17 cellular contexts compared by ENCODE assay signal in the genomic region with DNA sequence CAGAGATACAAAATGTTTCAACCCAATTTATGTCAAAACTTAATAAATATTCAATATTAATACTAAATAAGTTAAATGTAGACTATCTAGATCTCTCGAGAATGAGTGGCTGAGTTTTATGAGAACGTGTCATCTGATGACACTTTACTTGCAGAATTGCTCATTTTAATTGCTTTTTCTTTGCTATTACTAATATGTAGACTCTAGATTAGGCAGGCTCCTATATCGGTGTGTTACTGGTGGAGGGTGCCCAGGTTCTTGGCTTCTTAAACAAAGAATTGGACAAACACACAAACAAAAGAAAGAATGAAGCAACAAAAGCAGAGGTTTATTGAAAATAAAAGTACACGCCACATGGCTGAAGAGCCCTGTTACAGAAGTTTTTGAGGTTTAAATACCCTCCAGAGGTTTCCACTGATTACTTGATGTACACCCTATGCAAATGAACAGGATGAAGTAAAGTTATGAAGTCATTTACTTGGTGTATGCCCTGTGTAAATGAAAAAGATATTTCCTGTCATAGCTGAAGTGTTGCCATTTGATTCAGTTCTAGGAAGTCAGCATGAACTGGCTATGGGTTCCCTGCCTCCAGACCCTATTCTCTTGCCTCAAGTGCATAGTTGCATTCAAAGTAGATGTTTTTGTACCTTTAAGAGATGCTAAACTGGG.
DNase-seq lines count a peak whose midpoint lies in the region; ATAC-seq and TF ChIP-seq lines count a peak whose summit lies in the region.
"Had no signal": no experiment of that assay in that cellular context is flagged by ENCODE, and none has a peak within 500 bp of the region (broad histone marks: within the 10 kb centered on the region; RNA-seq: fewer than 3 reads in every experiment).

No MANE protein-coding gene starts in this region.

- no peak overlapping the region for H3K4me2 ChIP-seq in DND-41 (ENCODE audit: insufficient read depth, low read length)

- H3K27ac Mint-ChIP-seq in activated T-helper 2 cell treated with anti-CD3 and anti-CD28 coated beads, Interferon-gamma antibody, Interleukin-2, Interleukin-4, amounts not matched to agents 10 μg/mL and 5 μg/mL and 100 μg/mL, durations not matched to agents 14 hours and 24 hours and 36 hours: peak overlapping the region; percentile 0
- H3K27ac Mint-ChIP-seq in type B pancreatic cell: no peak overlapping the region

- no peaks in the 10 kb centered on the region for H3K27me3 Mint-ChIP-seq in activated T-helper 2 cell treated with anti-CD3 and anti-CD28 coated beads, Interferon-gamma antibody, Interleukin-2, Interleukin-4, amounts not matched to agents 10 μg/mL and 5 μg/mL and 100 μg/mL, durations not matched to agents 14 hours and 24 hours and 36 hours (ENCODE audit: low read depth)
- H3K27me3 Mint-ChIP-seq in type B pancreatic cell: no peaks in the 10 kb centered on the region

- peaks cover 6% of the 10 kb centered on the region for H3K4me1 ChIP-seq in DND-41 (ENCODE audit: insufficient read depth, low read length)
- H3K4me1 ChIP-seq: transverse colon had no signal

- H3K4me1 Mint-ChIP-seq in activated T-helper 2 cell treated with anti-CD3 and anti-CD28 coated beads, Interferon-gamma antibody, Interleukin-2, Interleukin-4, amounts not matched to agents 10 μg/mL and 5 μg/mL and 100 μg/mL, durations not matched to agents 14 hours and 24 hours and 36 hours (ENCODE audit: low read depth): peaks cover 12% of the 10 kb centered on the region
- no peaks in the 10 kb centered on the region for H3K4me1 Mint-ChIP-seq in type B pancreatic cell (ENCODE audit: unreplicated experiment)

- H3K79me2 ChIP-seq in DND-41 (ENCODE audit: insufficient read depth, low read length): no peaks in the 10 kb centered on the region

- no peaks in the 10 kb centered on the region for H3K27me3 ChIP-seq in DND-41 (ENCODE audit: insufficient read depth, low read length, poor library complexity)
- H3K27me3 ChIP-seq: transverse colon had no signal

- H3K9ac ChIP-seq in DND-41 (ENCODE audit: low read depth, low read length): no peak overlapping the region

- H4K20me1 ChIP-seq in DND-41 (ENCODE audit: insufficient read depth, low read length): no peaks in the 10 kb centered on the region

- DNase-seq in DND-41: no peak
- no peak for DNase-seq in activated T-helper 2 cell treated with anti-CD3 and anti-CD28 coated beads, Interferon-gamma antibody, Interleukin-2, Interleukin-4, amounts not matched to agents 10 μg/mL and 5 μg/mL and 100 μg/mL, durations not matched to agents 14 hours and 24 hours and 36 hours (ENCODE audit: low spot score)
- no peak for DNase-seq in type B pancreatic cell (ENCODE audit: extremely low spot score, unreplicated experiment)
- DNase-seq in CD1c-positive myeloid dendritic cell (ENCODE audit: extremely low spot score): no peak
- no peak for DNase-seq in NCI-H345 (lab: John Stamatoyannopoulos, UW)
- no peak for DNase-seq in effector CD4-positive, alpha-beta T cell
- DNase-seq: activated naive CD4-positive, alpha-beta T cell treated with Interleukin-2 at 50 U/mL for 16 hours; AML-193; foreskin melanocyte; GOT3; NCI-H1930; stimulated activated naive CD4-positive, alpha-beta T cell; transverse colon had no signal

- H3K9me3 ChIP-seq in DND-41 (ENCODE audit: insufficient read depth, low read length, severe bottlenecking): no peaks in the 10 kb centered on the region
- H3K9me3 ChIP-seq: transverse colon had no signal

- no peak overlapping the region for H2AFZ ChIP-seq in DND-41 (ENCODE audit: low read depth, low read length)

- TF ChIP-seq CTCF in DND-41 (IDR thresholded peaks at IDR 0.05; ENCODE audit: borderline replicate concordance, extremely low read depth, low read length, poor library complexity, severe bottlenecking): no peak
- no peak for TF ChIP-seq CTCF in type B pancreatic cell (conservative IDR thresholded peaks at IDR 0.05)

- H3K36me3 ChIP-seq in DND-41 (ENCODE audit: insufficient read depth, low read length): no peaks in the 10 kb centered on the region; the same call in 1 of the 2 replicates
- H3K36me3 ChIP-seq: transverse colon had no signal

- peaks cover 26% of the 10 kb centered on the region for H3K36me3 Mint-ChIP-seq in activated T-helper 2 cell treated with anti-CD3 and anti-CD28 coated beads, Interferon-gamma antibody, Interleukin-2, Interleukin-4, amounts not matched to agents 10 μg/mL and 5 μg/mL and 100 μg/mL, durations not matched to agents 14 hours and 24 hours and 36 hours (ENCODE audit: low read depth)
- no peaks in the 10 kb centered on the region for H3K36me3 Mint-ChIP-seq in type B pancreatic cell

- H3K9me3 Mint-ChIP-seq in activated T-helper 2 cell treated with anti-CD3 and anti-CD28 coated beads, Interferon-gamma antibody, Interleukin-2, Interleukin-4, amounts not matched to agents 10 μg/mL and 5 μg/mL and 100 μg/mL, durations not matched to agents 14 hours and 24 hours and 36 hours: peaks cover 18% of the 10 kb centered on the region
- H3K9me3 Mint-ChIP-seq in type B pancreatic cell: no peaks in the 10 kb centered on the region

- intact Hi-C loops in activated T-helper 2 cell treated with anti-CD3 and anti-CD28 coated beads, Interferon-gamma antibody, Interleukin-2, Interleukin-4, amounts not matched to agents 10 μg/mL and 5 μg/mL and 100 μg/mL, durations not matched to agents 14 hours and 24 hours and 36 hours (cut with micrococcal nuclease): no loop called here

- no peak overlapping the region for H3K4me3 Mint-ChIP-seq in activated T-helper 2 cell treated with anti-CD3 and anti-CD28 coated beads, Interferon-gamma antibody, Interleukin-2, Interleukin-4, amounts not matched to agents 10 μg/mL and 5 μg/mL and 100 μg/mL, durations not matched to agents 14 hours and 24 hours and 36 hours (ENCODE audit: low read depth)
- no peak overlapping the region for H3K4me3 Mint-ChIP-seq in type B pancreatic cell

- H3K4me3 ChIP-seq in DND-41 (ENCODE audit: low read depth in 1 of 2, low read length in 2 of 2): no peak overlapping the region
- H3K4me3 ChIP-seq: transverse colon had no signal

- no peak overlapping the region for H3K27ac ChIP-seq in DND-41 (ENCODE audit: low read length)
- H3K27ac ChIP-seq: epithelial cell of prostate, transverse colon had no signal

- peak; percentile 66 for ATAC-seq in DND-41 (ENCODE audit: insufficient read depth, low read depth)
- peak; percentile 60 for ATAC-seq in GM18520 (IDR thresholded peaks at IDR 0.05; ENCODE audit: unreplicated experiment)
- peak; percentile 73 for ATAC-seq in HG02981 (IDR thresholded peaks at IDR 0.05; ENCODE audit: unreplicated experiment)
- ATAC-seq: HepG2 had no signal
